In genomic region chr3:107599755-107600122, GRCh38 we compare ENCODE assay signal across 8 cellular contexts.
DNase-seq lines count a peak whose midpoint lies in the region; ATAC-seq and TF ChIP-seq lines count a peak whose summit lies in the region.

No MANE protein-coding gene starts in this region.

- H3K4me1 Mint-ChIP-seq in activated naive CD4-positive, alpha-beta T cell treated with anti-CD3 and anti-CD28 coated beads for 36 hours (ENCODE audit: low read depth), result peaks cover 55% of the 10 kb centered on the region
- H3K4me1 Mint-ChIP-seq in type B pancreatic cell (ENCODE audit: unreplicated experiment), result peaks cover 35% of the 10 kb centered on the region

- CTCF ChIA-PET in activated naive CD4-positive, alpha-beta T cell treated with anti-CD3 and anti-CD28 coated beads for 36 hours (lab: Charles Lee), result interaction anchor here (0.6 to 1.3 kb wide), 6 partner anchors 9 to 204 kb away, joined by 3 to 5 read pairs (median 4); no protein-coding TSS in a partner anchor

- peak overlapping the region; percentile 85 for H3K27ac Mint-ChIP-seq in activated naive CD4-positive, alpha-beta T cell treated with anti-CD3 and anti-CD28 coated beads for 36 hours
- H3K27ac Mint-ChIP-seq in type B pancreatic cell, result peak overlapping the region; percentile 80

- H3K27ac ChIP-seq in ascending aorta (peak overlapping the region; percentile 81 to 90), lung (ENCODE audit: low read depth in 1 of 2, low read length in 1 of 2) (peak overlapping the region; percentile 77 to 85)

- H3K27me3 Mint-ChIP-seq in activated naive CD4-positive, alpha-beta T cell treated with anti-CD3 and anti-CD28 coated beads for 36 hours (ENCODE audit: low read depth), result no peaks in the 10 kb centered on the region
- no peaks in the 10 kb centered on the region for H3K27me3 Mint-ChIP-seq in type B pancreatic cell

- H3K4me3 Mint-ChIP-seq in activated naive CD4-positive, alpha-beta T cell treated with anti-CD3 and anti-CD28 coated beads for 36 hours, result peak overlapping the region; percentile 79
- peak overlapping the region; percentile 79 for H3K4me3 Mint-ChIP-seq in type B pancreatic cell

- no peak for DNase-seq in activated naive CD4-positive, alpha-beta T cell treated with anti-CD3 and anti-CD28 coated beads for 36 hours
- DNase-seq in activated naive CD4-positive, alpha-beta T cell treated with anti-CD3 and anti-CD28 coated beads, Interleukin-2, amount 50 U/mL, for 16 hours, result no peak
- DNase-seq in ascending aorta (ENCODE audit: low spot score in 2 of 2) (no peak), lung (ENCODE audit: low spot score) (no peak), type B pancreatic cell (ENCODE audit: extremely low spot score, unreplicated experiment) (no peak), SKM-1 (lab: John Stamatoyannopoulos, UW; ENCODE audit: unreplicated experiment) (no peak)
- DNase-seq in activated CD4-positive, CD25-positive, alpha-beta regulatory T cell (lab: John Stamatoyannopoulos, UW), result no peak
- no peak for DNase-seq in stimulated activated naive CD4-positive, alpha-beta T cell (lab: John Stamatoyannopoulos, UW)

- H3K27me3 ChIP-seq in ascending aorta, result no peaks in the 10 kb centered on the region
- no peaks in the 10 kb centered on the region for H3K27me3 ChIP-seq in lung (ENCODE audit: control insufficient read depth, insufficient read depth)

- H3K9me3 ChIP-seq in ascending aorta (no peaks in the 10 kb centered on the region), lung (ENCODE audit: control insufficient read depth in 2 of 2, insufficient read depth in 1 of 2, low read length in 1 of 2) (no peaks in the 10 kb centered on the region)

- 9 to 13% methylated on average over 4 of the region's 4 CpGs for WGBS in lung, 2 donors

- ATAC-seq in lung (ENCODE audit: insufficient read depth, low FRiP score), result peak; percentile 19

- H3K36me3 ChIP-seq in ascending aorta, result no peaks in the 10 kb centered on the region
- peaks cover 0 to 5% of the 10 kb centered on the region in 2 donors for H3K36me3 ChIP-seq in lung (ENCODE audit: control insufficient read depth in 2 of 2, insufficient read depth in 2 of 2, low read length in 2 of 2)

- H3K36me3 Mint-ChIP-seq in activated naive CD4-positive, alpha-beta T cell treated with anti-CD3 and anti-CD28 coated beads for 36 hours (ENCODE audit: low read depth), result peaks cover 1% of the 10 kb centered on the region
- peaks cover 15% of the 10 kb centered on the region for H3K36me3 Mint-ChIP-seq in type B pancreatic cell

- H3K4me3 ChIP-seq in ascending aorta (peak overlapping the region; percentile 41 to 58), lung (no peak overlapping the region)

- TF ChIP-seq CTCF in ascending aorta (IDR thresholded peaks at IDR 0.05) (no peak), lung (IDR thresholded peaks at IDR 0.05; ENCODE audit: control extremely low read depth, extremely low read depth) (no peak), type B pancreatic cell (conservative IDR thresholded peaks at IDR 0.05) (no peak)

- intact Hi-C loops in activated naive CD4-positive, alpha-beta T cell treated with anti-CD3 and anti-CD28 coated beads for 36 hours (cut with micrococcal nuclease), result loop anchor here (1.0 to 10.0 kb wide), 8 partner anchors 32 to 1235 kb away; partner anchors contain the start of genes BBX and HHLA2
- intact Hi-C loops in ascending aorta (cut with DNase I), result no loop called here

- peaks cover 0 to 14% of the 10 kb centered on the region in 2 donors for H3K4me1 ChIP-seq in ascending aorta
- peaks cover 2 to 17% of the 10 kb centered on the region in 2 donors for H3K4me1 ChIP-seq in lung (ENCODE audit: control insufficient read depth in 2 of 2, insufficient read depth in 2 of 2, low read length in 2 of 2)

- no peaks in the 10 kb centered on the region for H3K9me3 Mint-ChIP-seq in activated naive CD4-positive, alpha-beta T cell treated with anti-CD3 and anti-CD28 coated beads for 36 hours
- H3K9me3 Mint-ChIP-seq in type B pancreatic cell, result peaks cover 4% of the 10 kb centered on the region
